ENCODE assay signal across 10 cellular contexts in the genomic region with DNA sequence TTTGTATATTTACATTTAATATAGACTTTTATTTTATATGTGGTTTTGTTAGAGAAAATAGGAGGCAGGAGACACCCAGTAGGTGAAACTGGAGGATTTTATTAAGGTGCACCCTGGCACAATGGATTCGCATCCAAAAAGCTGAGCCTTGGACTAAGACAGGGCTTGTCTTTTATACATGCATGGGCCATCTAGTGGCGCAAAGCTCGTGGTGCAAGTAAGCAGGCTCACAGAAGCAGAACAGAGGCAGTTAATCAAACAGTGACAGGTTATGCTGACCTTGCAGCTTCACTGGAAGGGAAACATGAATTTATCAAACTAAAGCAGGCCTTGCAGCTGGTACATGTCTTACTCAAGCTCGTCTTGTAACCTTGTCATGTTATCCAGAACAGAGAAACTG. TPM values are rescaled to one million over a fixed set of nuclear protein-coding genes. Genes with fewer than 3 reads are reported as not detected.
DNase-seq lines count a peak whose midpoint lies in the region; ATAC-seq and TF ChIP-seq lines count a peak whose summit lies in the region.
"Had no signal": no experiment of that assay in that cellular context is flagged by ENCODE, and none has a peak within 500 bp of the region (broad histone marks: within the 10 kb centered on the region; RNA-seq: fewer than 3 reads in every experiment).

No MANE protein-coding gene starts in this region.

- intact Hi-C loops in left lung (cut with DNase I): no loop called here

- H3K27ac ChIP-seq in left lung: no peak overlapping the region
- H3K27ac ChIP-seq: BLaER1 had no signal

- H3K36me3 ChIP-seq in left lung: no peaks in the 10 kb centered on the region

- H3K27me3 ChIP-seq in left lung: no peaks in the 10 kb centered on the region
- H3K27me3 ChIP-seq: BLaER1 had no signal

- peak; percentile 60 for ATAC-seq in left lung
- ATAC-seq in GM18520 (IDR thresholded peaks at IDR 0.05; ENCODE audit: unreplicated experiment): no peak
- no peak for ATAC-seq in HG03439 (IDR thresholded peaks at IDR 0.05; ENCODE audit: unreplicated experiment)

- TF ChIP-seq CTCF in NB4 (IDR thresholded peaks at IDR 0.05; ENCODE audit: low read depth, low read length) (peak; percentile 69), left lung (IDR thresholded peaks at IDR 0.05) (peak; percentile 17 to 34)

- TF ChIP-seq POLR2A in NB4 (IDR thresholded peaks at IDR 0.05; ENCODE audit: extremely low read depth, insufficient read length): no peak

- H3K9me3 ChIP-seq in left lung: peaks cover 0 to 50% of the 10 kb centered on the region in 2 donors

- no peaks in the 10 kb centered on the region for H3K4me1 ChIP-seq in left lung
- H3K4me1 ChIP-seq: BLaER1 had no signal

- DNase-seq in NCI-H146 (lab: John Stamatoyannopoulos, UW): peak; percentile 16
- no peak for DNase-seq in NCI-H146 treated with DMSO at 0.1 percent for 48 hours (lab: John Stamatoyannopoulos, UW; ENCODE audit: unreplicated experiment)
- peak; percentile 68 for DNase-seq in NB4 (ENCODE audit: low read depth)
- DNase-seq in activated naive CD4-positive, alpha-beta T cell treated with anti-CD3 and anti-CD28 coated beads, Interleukin-2, amount 50 U/mL, for 16 hours: peak; percentile 39
- DNase-seq in left lung: no peak
- DNase-seq in NCI-H226: no peak
- DNase-seq: activated B cell treated with CpG ODN at 0.5 μM for 24 hours had no signal

- H3K4me3 ChIP-seq in NB4 (ENCODE audit: low read depth, low read length) (no peak overlapping the region), left lung (no peak overlapping the region)
- H3K4me3 ChIP-seq: BLaER1 had no signal

RNA-seq across cellular contexts. Expression of gene ZNF681, which starts 58.8 kb away (rescaled TPM):
- 1 to 10 TPM; 2.6 to 2.7 TPM for total RNA-seq in left lung

Comparison
In these comparisons a context has a peak if more than half of its experiments do, and no peak if none do; other contexts are left out.
1. DNase-seq: peak in NCI-H146 (single experiment), NB4 (single experiment) and activated naive CD4-positive, alpha-beta T cell treated with anti-CD3 and anti-CD28 coated beads, Interleukin-2, amount 50 U/mL, for 16 hours (single experiment); none in NCI-H146 treated with DMSO at 0.1 percent for 48 hours (single experiment), left lung (0 of 2) and NCI-H226 (single experiment).